ENCODE assay signal across 16 cellular contexts in the genomic region with DNA sequence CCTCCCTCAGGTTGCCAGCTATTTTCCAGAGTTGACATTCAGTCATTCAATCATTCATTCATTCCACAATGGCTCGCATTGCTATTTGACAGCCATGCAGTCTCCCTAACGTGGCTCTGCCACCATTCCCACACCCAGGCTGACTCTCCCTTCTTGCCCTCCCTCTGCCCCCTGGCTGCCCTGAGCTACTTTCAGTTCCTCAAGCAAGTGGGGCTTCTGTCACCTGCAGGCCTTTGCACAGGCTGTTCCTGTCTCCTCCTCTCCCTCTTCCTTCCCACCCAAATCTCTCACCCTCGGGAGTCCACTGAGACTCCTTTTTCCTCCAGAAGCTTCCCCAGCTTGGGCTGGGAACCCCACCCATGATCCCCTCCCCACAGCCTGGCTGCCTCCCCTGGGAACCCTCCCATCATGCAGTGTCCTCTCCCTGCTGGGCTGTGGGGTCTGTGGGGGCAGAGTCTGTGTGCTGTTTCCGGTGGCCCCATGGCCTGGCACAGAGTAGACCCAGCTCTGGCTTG. TPM values are rescaled to one million over a fixed set of nuclear protein-coding genes. Genes with fewer than 3 reads are reported as not detected.
DNase-seq lines count a peak whose midpoint lies in the region; ATAC-seq and TF ChIP-seq lines count a peak whose summit lies in the region.
"Had no signal": no experiment of that assay in that cellular context is flagged by ENCODE, and none has a peak within 500 bp of the region (broad histone marks: within the 10 kb centered on the region; RNA-seq: fewer than 3 reads in every experiment).

No MANE protein-coding gene starts in this region.

- TF ChIP-seq EP300 in suprapubic skin (IDR thresholded peaks at IDR 0.05): no peak

- peaks cover 35% of the 10 kb centered on the region for H3K27me3 ChIP-seq in suprapubic skin

- TF ChIP-seq CTCF in GM13976 (IDR thresholded peaks at IDR 0.05; ENCODE audit: borderline replicate concordance, control extremely low read depth, extremely low read depth, insufficient read depth, missing control alignments): no peak
- TF ChIP-seq CTCF in suprapubic skin (IDR thresholded peaks at IDR 0.05): no peak

- in situ Hi-C loops in GM13976 (cut with MboI; ENCODE audit: low sequenced_read_pairs, unreplicated experiment): no loop called here

- H3K4me1 ChIP-seq in suprapubic skin: peaks cover 11% of the 10 kb centered on the region

- no peak overlapping the region for H3K4me3 ChIP-seq in suprapubic skin
- H3K4me3 ChIP-seq: lung had no signal

- ATAC-seq in GM19438 (IDR thresholded peaks at IDR 0.05; ENCODE audit: low read depth, unreplicated experiment) (peak; percentile 77), HG03342 (IDR thresholded peaks at IDR 0.05; ENCODE audit: unreplicated experiment) (peak; percentile 59)

- H3K27ac ChIP-seq in suprapubic skin: no peak overlapping the region
- H3K27ac ChIP-seq: RWPE1 had no signal

- DNase-seq in SKM-1 (lab: John Stamatoyannopoulos, UW; ENCODE audit: unreplicated experiment) (peak; percentile 15), GM13976 (ENCODE audit: low spot score) (no peak), suprapubic skin (ENCODE audit: low spot score in 2 of 2) (no peak), Kasumi-1 (lab: John Stamatoyannopoulos, UW) (no peak), islet precursor cell (no peak)
- DNase-seq: activated CD4-positive, alpha-beta memory T cell treated with anti-CD3 and anti-CD28 coated beads, Interleukin-2, amount 10 ng/mL, durations not matched to agents 7 days and 5 days; activated effector memory CD4-positive, alpha-beta T cell treated with Interleukin-2 at 50 U/mL for 16 hours; CD4-positive, alpha-beta T cell; NCI-H1417 treated with DMSO at 0.1 percent for 48 hours; NCI-H446 had no signal

- TF ChIP-seq POLR2A in suprapubic skin (IDR thresholded peaks at IDR 0.05): no peak

- no peaks in the 10 kb centered on the region for H3K36me3 ChIP-seq in suprapubic skin

- 75% methylated on average over 4 of the region's 4 CpGs for WGBS in suprapubic skin

- no peaks in the 10 kb centered on the region for H3K9me3 ChIP-seq in suprapubic skin

RNA-seq across cellular contexts. Expression of a gene that starts 2.6 kb away (rescaled TPM):
- total RNA-seq in suprapubic skin: under 1 TPM in 2 of 4 donors, not detected in 2; 0.11 to 0.40 TPM
- total RNA-seq: dermis microvascular lymphatic vessel endothelial cell, H4 had no signal

RNA-seq across cellular contexts. Expression of a gene that starts 42.6 kb away (rescaled TPM):
- total RNA-seq in suprapubic skin: 1,000 to 10,000 TPM; 1,674 to 3,777 (median 3,332) TPM
